ENCODE assay signal across 4 cellular contexts in genomic region chr2:113311781-113312180, GRCh38. TPM values are rescaled to one million over a fixed set of nuclear protein-coding genes. Genes with fewer than 3 reads are reported as not detected.
"Had no signal": no experiment of that assay in that cellular context is flagged by ENCODE, and none has a peak within 500 bp of the region (broad histone marks: within the 10 kb centered on the region; RNA-seq: fewer than 3 reads in every experiment).

No MANE protein-coding gene starts in this region.

RNA-seq across cellular contexts. Expression of gene PAX8, which starts 33.1 kb away (rescaled TPM):
- total RNA-seq: hepatocyte, occipital lobe, skeletal muscle tissue had no signal
- polyA plus RNA-seq: neural cell had no signal
